ENCODE assay signal across 14 cellular contexts in the genomic region with DNA sequence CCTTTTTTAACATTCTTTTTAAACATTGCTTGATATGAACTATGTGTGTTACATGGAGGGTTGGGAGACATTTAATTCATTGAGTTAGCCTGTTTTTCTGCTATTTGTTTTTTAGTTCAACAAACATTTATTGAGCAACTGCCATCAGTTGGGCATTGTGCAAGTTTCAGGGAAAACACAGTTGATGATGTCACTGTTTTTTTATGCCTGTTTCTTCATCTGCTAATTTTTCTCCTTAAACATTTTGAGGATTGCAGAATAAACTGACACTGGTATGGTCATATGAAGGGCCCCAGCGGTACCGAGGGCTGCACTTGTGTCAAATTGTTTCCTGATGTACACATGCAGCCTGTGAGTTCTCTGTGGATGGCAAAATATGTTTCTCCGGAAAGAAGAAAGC.
DNase-seq lines count a peak whose midpoint lies in the region; ATAC-seq, FAIRE-seq and TF ChIP-seq lines count a peak whose summit lies in the region.
"Had no signal": no experiment of that assay in that cellular context is flagged by ENCODE, and none has a peak within 500 bp of the region (broad histone marks: within the 10 kb centered on the region; RNA-seq: fewer than 3 reads in every experiment).

No MANE protein-coding gene starts in this region.

- peaks cover 0 to 1% (median 0%) of the 10 kb centered on the region in 11 donors for H3K9me3 Mint-ChIP-seq in naive thymus-derived CD4-positive, alpha-beta T cell
- H3K9me3 Mint-ChIP-seq in activated T-cell treated with anti-CD3 and anti-CD28 coated beads, Interleukin-2, amount 50 U/mL, for 4 hours: no peaks in the 10 kb centered on the region
- H3K9me3 Mint-ChIP-seq: effector memory CD8-positive, alpha-beta T cell had no signal

- POLR2A ChIA-PET in A549 (lab: Yijun Ruan, JAX): no interaction called here
- POLR2A ChIA-PET in naive thymus-derived CD4-positive, alpha-beta T cell (lab: Charles Lee): no interaction called here

- no peaks in the 10 kb centered on the region for H3K9me3 ChIP-seq in A549
- no peaks in the 10 kb centered on the region for H3K9me3 ChIP-seq in naive thymus-derived CD4-positive, alpha-beta T cell (ENCODE audit: control insufficient read depth in 2 of 3, low read length in 3 of 3)
- H3K9me3 ChIP-seq: thoracic aorta had no signal

- intact Hi-C loops in naive thymus-derived CD4-positive, alpha-beta T cell (cut with micrococcal nuclease): no loop called here

- H3K27ac ChIP-seq in A549: no peak overlapping the region
- no peak overlapping the region for H3K27ac ChIP-seq in naive thymus-derived CD4-positive, alpha-beta T cell (ENCODE audit: low read depth, low read length)

- no peaks in the 10 kb centered on the region for H3K4me1 ChIP-seq in A549
- peaks cover 0 to 3% of the 10 kb centered on the region in 2 donors for H3K4me1 ChIP-seq in naive thymus-derived CD4-positive, alpha-beta T cell (ENCODE audit: control insufficient read depth in 2 of 2, insufficient read depth in 2 of 2, low read length in 2 of 2)

- TF ChIP-seq POLR2A in A549 (IDR thresholded peaks at IDR 0.05; ENCODE audit: low read length): no peak
- TF ChIP-seq POLR2A in NB4 (IDR thresholded peaks at IDR 0.05; ENCODE audit: extremely low read depth, insufficient read length): no peak

- no peak for TF ChIP-seq EP300 in A549 (IDR thresholded peaks at IDR 0.05)

- peaks cover 0 to 11% (median 11%) of the 10 kb centered on the region in 5 donors for H3K36me3 Mint-ChIP-seq in naive thymus-derived CD4-positive, alpha-beta T cell
- H3K36me3 Mint-ChIP-seq in activated T-cell treated with anti-CD3 and anti-CD28 coated beads, Interleukin-2, amount 50 U/mL, for 4 hours (ENCODE audit: insufficient read depth): no peaks in the 10 kb centered on the region

- ATAC-seq in A549 (no peak), HG02678 (IDR thresholded peaks at IDR 0.05; ENCODE audit: unreplicated experiment) (no peak), SK-N-SH treated with all-trans-retinoic acid at 6 μM for 48 hours (no peak)
- peak; percentile 57 for ATAC-seq in naive thymus-derived CD4-positive, alpha-beta T cell
- ATAC-seq in activated T-cell treated with anti-CD3 and anti-CD28 coated beads, Interleukin-2, amount 50 U/mL, for 4 hours: no peak
- ATAC-seq: effector memory CD8-positive, alpha-beta T cell had no signal

- DNase-seq in A549 (ENCODE audit: low read depth in 1 of 2, low spot score in 1 of 2) (no peak), NB4 (ENCODE audit: low read depth) (peak; percentile 85), epithelial cell of esophagus (ENCODE audit: low read depth) (peak; percentile 67), cerebellum (ENCODE audit: low spot score) (no peak)
- DNase-seq in naive thymus-derived CD4-positive, alpha-beta T cell: no peak
- DNase-seq in activated T-cell treated with anti-CD3 and anti-CD28 coated beads, Interleukin-2, amount 50 U/mL, for 4 hours: no peak
- DNase-seq: effector memory CD8-positive, alpha-beta T cell; KBM-7; SHP77 had no signal

- TF ChIP-seq CTCF in A549 (IDR thresholded peaks at IDR 0.05) (no peak), NB4 (IDR thresholded peaks at IDR 0.05; ENCODE audit: low read depth, low read length) (no peak), epithelial cell of esophagus (IDR thresholded peaks at IDR 0.05; ENCODE audit: insufficient read depth, low read depth, low read length, missing control alignments) (no peak)

- no peak for FAIRE-seq in A549 (lab: Jason Lieb, UNC)

- H3K27me3 ChIP-seq in naive thymus-derived CD4-positive, alpha-beta T cell (ENCODE audit: control insufficient read depth in 2 of 2, insufficient read depth in 2 of 2, low read length in 2 of 2): no peaks in the 10 kb centered on the region

- CTCF ChIA-PET in A549 (lab: Yijun Ruan, JAX): no interaction called here
- CTCF ChIA-PET in naive thymus-derived CD4-positive, alpha-beta T cell (lab: Charles Lee): interaction anchor here (0.7 kb wide), 1 partner anchor 19 kb away, joined by 3 read pairs; no protein-coding TSS in a partner anchor

- H3K27me3 Mint-ChIP-seq in naive thymus-derived CD4-positive, alpha-beta T cell: no peaks in the 10 kb centered on the region
- no peaks in the 10 kb centered on the region for H3K27me3 Mint-ChIP-seq in activated T-cell treated with anti-CD3 and anti-CD28 coated beads, Interleukin-2, amount 50 U/mL, for 4 hours (ENCODE audit: low read depth)
- H3K27me3 Mint-ChIP-seq: activated naive CD8-positive, alpha-beta T cell; effector memory CD8-positive, alpha-beta T cell had no signal

- no peak overlapping the region for H3K4me2 ChIP-seq in A549

- no peak overlapping the region for H3K4me3 Mint-ChIP-seq in naive thymus-derived CD4-positive, alpha-beta T cell
- no peak overlapping the region for H3K4me3 Mint-ChIP-seq in activated T-cell treated with anti-CD3 and anti-CD28 coated beads, Interleukin-2, amount 50 U/mL, for 4 hours
- H3K4me3 Mint-ChIP-seq: activated naive CD8-positive, alpha-beta T cell; effector memory CD8-positive, alpha-beta T cell; neural crest cell had no signal

- H3K36me3 ChIP-seq in naive thymus-derived CD4-positive, alpha-beta T cell (ENCODE audit: control insufficient read depth in 2 of 3, insufficient read depth in 3 of 3, low read length in 3 of 3): peaks cover 0 to 5% (median 0%) of the 10 kb centered on the region in 3 experiments
- H3K36me3 ChIP-seq: thoracic aorta had no signal

- peaks cover 0 to 5% (median 0%) of the 10 kb centered on the region in 7 donors for H3K4me1 Mint-ChIP-seq in naive thymus-derived CD4-positive, alpha-beta T cell
- H3K4me1 Mint-ChIP-seq in activated T-cell treated with anti-CD3 and anti-CD28 coated beads, Interleukin-2, amount 50 U/mL, for 4 hours (ENCODE audit: low read depth): no peaks in the 10 kb centered on the region

- H3K4me3 ChIP-seq in A549 (no peak overlapping the region), NB4 (ENCODE audit: low read depth, low read length) (no peak overlapping the region), epithelial cell of esophagus (ENCODE audit: low read length) (no peak overlapping the region)
- no peak overlapping the region for H3K4me3 ChIP-seq in naive thymus-derived CD4-positive, alpha-beta T cell (ENCODE audit: low read length)
- H3K4me3 ChIP-seq: thoracic aorta had no signal

- 59% methylated on average over 3 of the region's 3 CpGs for WGBS in A549 (ENCODE audit: missing lambda C conversion rate)

- H3K27ac Mint-ChIP-seq in naive thymus-derived CD4-positive, alpha-beta T cell: no peak overlapping the region
- H3K27ac Mint-ChIP-seq: activated naive CD8-positive, alpha-beta T cell; effector memory CD8-positive, alpha-beta T cell had no signal

- TF ChIP-seq RAD21 in A549 (conservative IDR thresholded peaks at IDR 0.05 in 1 of 2, IDR thresholded peaks at IDR 0.05 in 1 of 2): no peak

TF ChIP-seq in A549, 52 proteins besides CTCF, POLR2A, EP300 and RAD21 (continues in another document):
- no peak for TF ChIP-seq HOXA7 (CRISPR knock-in tag; IDR thresholded peaks at IDR 0.05)
- TF ChIP-seq, protein P1, sequence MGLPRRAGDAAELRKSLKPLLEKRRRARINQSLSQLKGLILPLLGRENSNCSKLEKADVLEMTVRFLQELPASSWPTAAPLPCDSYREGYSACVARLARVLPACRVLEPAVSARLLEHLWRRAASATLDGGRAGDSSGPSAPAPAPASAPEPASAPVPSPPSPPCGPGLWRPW (IDR thresholded peaks at IDR 0.05): peak; percentile 27; the same call in 1 of the 2 replicates
- no peak for TF ChIP-seq ZC3H11A (IDR thresholded peaks at IDR 0.05)
- TF ChIP-seq RARB (CRISPR knock-in tag; IDR thresholded peaks at IDR 0.05): no peak
- no peak for TF ChIP-seq PHF8 (IDR thresholded peaks at IDR 0.05; ENCODE audit: borderline replicate concordance, low read depth)
- no peak for TF ChIP-seq TP53 (CRISPR knock-in tag; IDR thresholded peaks at IDR 0.05)
- peak; percentile 48 to 60; a peak in 2 of 4 replicates for TF ChIP-seq CEBPB (IDR thresholded peaks at IDR 0.05)
- no peak for TF ChIP-seq CHD2 (IDR thresholded peaks at IDR 0.05; ENCODE audit: low read length, partially characterized antibody)

TF ChIP-seq in SK-N-SH treated with all-trans-retinoic acid at 6 μM for 48 hours, 23 proteins besides CTCF, POLR2A, EP300 and RAD21:
- TF ChIP-seq RARB (CRISPR knock-in tag; IDR thresholded peaks at IDR 0.05) (no peak), SNAI2 (CRISPR knock-in tag; IDR thresholded peaks at IDR 0.05) (no peak), ZNF565 (CRISPR knock-in tag; conservative IDR thresholded peaks at IDR 0.05; ENCODE audit: low read depth) (no peak)

Comparison
In these comparisons a context has a peak if more than half of its experiments do, and no peak if none do; other contexts are left out.
1. DNase-seq: peak in NB4 (single experiment) and epithelial cell of esophagus (single experiment); none in A549 (0 of 2), naive thymus-derived CD4-positive, alpha-beta T cell (0 of 9), activated T-cell treated with anti-CD3 and anti-CD28 coated beads, Interleukin-2, amount 50 U/mL, for 4 hours (single experiment) and cerebellum (single experiment).